ENCODE assay signal across 12 cellular contexts in the genomic region with DNA sequence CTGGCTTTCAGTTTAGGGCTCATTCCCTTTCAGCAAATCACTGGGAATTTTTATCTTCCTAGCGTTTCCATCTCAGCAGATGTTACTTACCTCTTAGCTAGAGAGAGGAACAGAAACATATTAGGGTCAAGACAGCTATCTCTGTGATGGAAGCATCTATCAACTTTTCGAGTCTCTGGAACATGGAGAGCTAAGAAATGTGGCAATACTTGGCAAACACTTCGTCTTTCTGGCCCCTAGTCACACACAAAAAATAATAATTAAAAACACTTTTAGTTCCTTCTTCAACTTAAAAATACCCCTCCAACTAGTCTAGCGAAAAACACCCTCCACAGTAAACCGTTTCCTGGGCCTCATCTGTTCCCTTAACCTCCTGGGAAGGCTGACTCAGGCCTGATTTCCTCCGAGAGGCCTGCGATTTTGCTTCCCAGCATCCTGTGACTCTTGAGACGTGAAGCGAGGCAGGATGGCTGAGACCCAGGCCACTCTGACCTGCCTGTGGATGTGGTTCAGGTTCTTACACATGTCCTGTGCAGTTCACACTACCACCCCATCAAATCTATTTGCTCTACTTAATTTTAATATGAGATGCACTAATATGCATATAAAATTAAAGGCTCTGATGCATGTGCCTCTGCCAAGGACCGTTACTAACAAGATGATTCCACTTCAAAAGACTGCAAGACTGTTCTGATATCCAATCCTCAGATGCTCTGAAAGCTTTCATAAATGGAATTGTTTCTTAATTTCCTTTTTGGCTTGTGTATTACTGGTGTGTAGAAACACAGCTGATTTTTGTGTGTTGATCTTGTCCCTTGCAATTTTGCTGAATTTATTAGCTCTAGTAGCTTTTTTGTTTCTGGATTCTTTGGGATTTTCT. TPM values are rescaled to one million over a fixed set of nuclear protein-coding genes. Genes with fewer than 3 reads are reported as not detected.
A peak's percentile ranks its signal among the peaks of the same experiment; 100 is the strongest.
DNase-seq lines count a peak whose midpoint lies in the region; ATAC-seq and TF ChIP-seq lines count a peak whose summit lies in the region.
"Had no signal": no experiment of that assay in that cellular context is flagged by ENCODE, and none has a peak within 500 bp of the region (broad histone marks: within the 10 kb centered on the region; RNA-seq: fewer than 3 reads in every experiment).

No MANE protein-coding gene starts in this region.

- H3K36me3 ChIP-seq in adipocyte (ENCODE audit: control insufficient read depth, insufficient read depth, low read length, severe bottlenecking), result no peaks in the 10 kb centered on the region
- H3K36me3 ChIP-seq in right atrium auricular region, result no peaks in the 10 kb centered on the region
- H3K36me3 ChIP-seq in smooth muscle cell (ENCODE audit: low read depth), result no peaks in the 10 kb centered on the region

- H3K79me2 ChIP-seq in smooth muscle cell (ENCODE audit: low read depth), result peaks cover 74% of the 10 kb centered on the region

- H2AFZ ChIP-seq in smooth muscle cell (ENCODE audit: low read depth), result no peak overlapping the region

- peak overlapping the region; percentile 97 for H3K4me2 ChIP-seq in smooth muscle cell

- DNase-seq in GM03348 (ENCODE audit: low spot score) (peak; percentile 56), adipocyte (ENCODE audit: low read depth) (peak; percentile 51), right atrium auricular region (ENCODE audit: low spot score) (no peak), smooth muscle cell (lab: John Stamatoyannopoulos, UW; ENCODE audit: unreplicated experiment) (no peak), NCI-H1694 (lab: John Stamatoyannopoulos, UW) (no peak), HuH-7.5 (ENCODE audit: low spot score) (no peak)
- DNase-seq: activated CD4-positive, alpha-beta memory T cell treated with anti-CD3 and anti-CD28 coated beads, Interleukin-2, amount 10 ng/mL, durations not matched to agents 7 days and 5 days; DMS53; NCI-H187 treated with DMSO at 0.1 percent for 48 hours had no signal

- peak overlapping the region; percentile 87 for H3K4me3 ChIP-seq in adipocyte (ENCODE audit: low read length)
- no peak overlapping the region for H3K4me3 ChIP-seq in right atrium auricular region
- H3K4me3 ChIP-seq in smooth muscle cell, result no peak overlapping the region

- H3K27me3 ChIP-seq in adipocyte (replicated peaks; ENCODE audit: control insufficient read depth, insufficient read depth, low read length) (no peaks in the 10 kb centered on the region), right atrium auricular region (no peaks in the 10 kb centered on the region), smooth muscle cell (ENCODE audit: low read depth) (no peaks in the 10 kb centered on the region)

- H4K20me1 ChIP-seq in smooth muscle cell (ENCODE audit: low read depth), result peaks cover 17% of the 10 kb centered on the region

- TF ChIP-seq CTCF in right atrium auricular region (IDR thresholded peaks at IDR 0.05) (no peak), smooth muscle cell (IDR thresholded peaks at IDR 0.05; ENCODE audit: borderline replicate concordance, insufficient read depth, poor library complexity, severe bottlenecking) (no peak)

- H3K4me1 ChIP-seq in adipocyte (ENCODE audit: control insufficient read depth, insufficient read depth, low read length) (peaks cover 55% of the 10 kb centered on the region), right atrium auricular region (peaks cover 0 to 49% of the 10 kb centered on the region in 2 donors), smooth muscle cell (ENCODE audit: low read depth) (peaks cover 51% of the 10 kb centered on the region)

- H3K27ac ChIP-seq in right atrium auricular region (peak overlapping the region; percentile 70 to 74), smooth muscle cell (ENCODE audit: low read depth) (peak overlapping the region; percentile 94)

- H3F3A ChIP-seq in smooth muscle cell (ENCODE audit: low read depth), result peaks cover 32% of the 10 kb centered on the region

- WGBS in smooth muscle cell (ENCODE audit: low lambda C conversion rate), result 30% methylated on average over 10 of the region's 10 CpGs

- H3K9ac ChIP-seq in adipocyte (ENCODE audit: low read length) (peak overlapping the region; percentile 86), smooth muscle cell (ENCODE audit: low read depth) (peak overlapping the region; percentile 65)

- H3K9me3 ChIP-seq in adipocyte (ENCODE audit: control insufficient read depth, low read length) (no peaks in the 10 kb centered on the region), right atrium auricular region (no peaks in the 10 kb centered on the region), smooth muscle cell (replicated peaks; ENCODE audit: low read depth) (no peaks in the 10 kb centered on the region)

- ATAC-seq in HG02642 (IDR thresholded peaks at IDR 0.05; ENCODE audit: poor library complexity, unreplicated experiment), result no peak
- ATAC-seq in GM18519 (IDR thresholded peaks at IDR 0.05; ENCODE audit: low FRiP score, unreplicated experiment), result no peak
- ATAC-seq: HCT116 had no signal

RNA-seq across cellular contexts. Expression of a gene that starts 3.5 kb away (rescaled TPM):
- 10 to 100 TPM; 16.3 to 32.1 TPM for total RNA-seq in right atrium auricular region
- 52.3 and 60.1 TPM in 2 replicates for total RNA-seq in smooth muscle cell
- polyA plus RNA-seq in smooth muscle cell, result 65.2 and 71.1 TPM in 2 replicates

RNA-seq across cellular contexts. Expression of a gene that starts 35.5 kb away (rescaled TPM):
- total RNA-seq in right atrium auricular region, result 100 to 1,000 TPM; 138 to 719 TPM
- total RNA-seq in smooth muscle cell, result 317 and 345 TPM in 2 replicates
- polyA plus RNA-seq in smooth muscle cell, result 202 and 215 TPM in 2 replicates

Comparison
In these comparisons a context has a peak if more than half of its experiments do, and no peak if none do; other contexts are left out.
1. DNase-seq: peak in GM03348 (single experiment) and adipocyte (single experiment); none in right atrium auricular region (single experiment), smooth muscle cell (single experiment), NCI-H1694 (single experiment) and HuH-7.5 (single experiment).